8 cellular contexts compared by ENCODE assay signal in genomic region chr6:36677753-36678487, GRCh38. TPM values are rescaled to one million over a fixed set of nuclear protein-coding genes. Genes with fewer than 3 reads are reported as not detected.
DNase-seq lines count a peak whose midpoint lies in the region; ATAC-seq and TF ChIP-seq lines count a peak whose summit lies in the region.

No MANE protein-coding gene starts in this region.

- DNase-seq in activated naive CD4-positive, alpha-beta T cell treated with Interleukin-2 at 50 U/mL for 16 hours: no peak
- DNase-seq in activated naive CD4-positive, alpha-beta T cell treated with anti-CD3 and anti-CD28 coated beads, Interleukin-2, amount 50 U/mL, for 72 hours (ENCODE audit: low spot score in 2 of 2): peak in 1 of 2 donors; percentile 16
- DNase-seq in left colon: no peak
- no peak for DNase-seq in thoracic aorta (ENCODE audit: low spot score)
- DNase-seq in NOMO-1 treated with DMSO at 0.1 percent for 48 hours (lab: John Stamatoyannopoulos, UW; ENCODE audit: unreplicated experiment): no peak
- no peak for DNase-seq in activated CD4-positive, alpha-beta T cell treated with anti-CD3 and anti-CD28 coated beads for 1 hour

- H3K27me3 Mint-ChIP-seq in activated naive CD4-positive, alpha-beta T cell treated with anti-CD3 and anti-CD28 coated beads, Interleukin-2, amount 50 U/mL, for 24 hours: no peaks in the 10 kb centered on the region

- H3K4me1 Mint-ChIP-seq in activated naive CD4-positive, alpha-beta T cell treated with anti-CD3 and anti-CD28 coated beads, Interleukin-2, amount 50 U/mL, for 24 hours: peaks cover 27% of the 10 kb centered on the region

- intact Hi-C loops in left colon (cut with DNase I, micrococcal nuclease): no loop called here

- H3K9me3 Mint-ChIP-seq in activated naive CD4-positive, alpha-beta T cell treated with anti-CD3 and anti-CD28 coated beads, Interleukin-2, amount 50 U/mL, for 24 hours: no peaks in the 10 kb centered on the region
- H3K9me3 Mint-ChIP-seq in activated naive CD4-positive, alpha-beta T cell treated with anti-CD3 and anti-CD28 coated beads, Interleukin-2, amount 50 U/mL, for 72 hours: no peaks in the 10 kb centered on the region

- TF ChIP-seq CTCF in thoracic aorta (IDR thresholded peaks at IDR 0.05): no peak

- H3K36me3 Mint-ChIP-seq in activated naive CD4-positive, alpha-beta T cell treated with anti-CD3 and anti-CD28 coated beads, Interleukin-2, amount 50 U/mL, for 24 hours: no peaks in the 10 kb centered on the region
- peaks cover 23 to 27% of the 10 kb centered on the region in 2 donors for H3K36me3 Mint-ChIP-seq in activated naive CD4-positive, alpha-beta T cell treated with anti-CD3 and anti-CD28 coated beads, Interleukin-2, amount 50 U/mL, for 72 hours

- no peaks in the 10 kb centered on the region for H3K27me3 ChIP-seq in thoracic aorta (replicated peaks; ENCODE audit: insufficient read depth)

- peak overlapping the region; percentile 75 for H3K4me3 Mint-ChIP-seq in activated naive CD4-positive, alpha-beta T cell treated with anti-CD3 and anti-CD28 coated beads, Interleukin-2, amount 50 U/mL, for 24 hours

- peak in 1 of 2 donors; percentile 23 for ATAC-seq in activated naive CD4-positive, alpha-beta T cell treated with anti-CD3 and anti-CD28 coated beads, Interleukin-2, amount 50 U/mL, for 72 hours
- ATAC-seq in left colon (peak; percentile 16), thoracic aorta (ENCODE audit: insufficient number of reproducible peaks, low FRiP score, low read depth) (no peak), GM19397 (IDR thresholded peaks at IDR 0.05; ENCODE audit: unreplicated experiment) (no peak)

- peaks cover 10% of the 10 kb centered on the region for H3K36me3 ChIP-seq in thoracic aorta

- H3K9me3 ChIP-seq in thoracic aorta: no peaks in the 10 kb centered on the region

- peak overlapping the region; percentile 96 to 99 for H3K27ac ChIP-seq in thoracic aorta

- H3K4me3 ChIP-seq in thoracic aorta: peak overlapping the region; percentile 94

- H3K4me1 ChIP-seq in thoracic aorta (ENCODE audit: control insufficient read depth in 1 of 2, low read depth in 2 of 2): peaks cover 42 to 50% of the 10 kb centered on the region in 2 donors

- no peak overlapping the region for H3K27ac Mint-ChIP-seq in activated naive CD4-positive, alpha-beta T cell treated with anti-CD3 and anti-CD28 coated beads, Interleukin-2, amount 50 U/mL, for 24 hours
- H3K27ac Mint-ChIP-seq in activated naive CD4-positive, alpha-beta T cell treated with anti-CD3 and anti-CD28 coated beads, Interleukin-2, amount 50 U/mL, for 72 hours: peak overlapping the region; percentile 60 to 96

RNA-seq across cellular contexts. Expression of gene CDKN1A, which starts 0.6 kb away (rescaled TPM):
- 100 to 1,000 TPM in 1 of 2 donors, 10 to 100 TPM in 1; 43.3 to 146 TPM for total RNA-seq in activated naive CD4-positive, alpha-beta T cell treated with anti-CD3 and anti-CD28 coated beads, Interleukin-2, amount 50 U/mL, for 72 hours
- total RNA-seq in left colon (100 to 1,000 TPM; 264 to 383 TPM), thoracic aorta (100 to 1,000 TPM; 311 to 457 TPM)

RNA-seq across cellular contexts. Expression of gene RAB44, which starts 19.7 kb away (rescaled TPM):
- under 1 TPM; 0.07 to 0.12 TPM for total RNA-seq in activated naive CD4-positive, alpha-beta T cell treated with anti-CD3 and anti-CD28 coated beads, Interleukin-2, amount 50 U/mL, for 72 hours
- total RNA-seq in left colon (under 1 TPM; 0.09 to 0.42 TPM), thoracic aorta (under 1 TPM in 1 of 2 donors, not detected in 1; 0.27 TPM)
